In genomic region chr17:28974451-28974850, GRCh38 we compare ENCODE assay signal across 2 cellular contexts.
TF ChIP-seq lines count a peak whose summit lies in the region.

No MANE protein-coding gene starts in this region.

TF ChIP-seq in H1, 55 proteins besides CTCF, POLR2A, EP300 and RAD21:
- TF ChIP-seq E2F6 (IDR thresholded peaks at IDR 0.05) (no peak), MAFK (IDR thresholded peaks at IDR 0.05; ENCODE audit: low read depth, low read length) (no peak), TAF1 (IDR thresholded peaks at IDR 0.05; ENCODE audit: low read depth, low read length) (no peak), EGR1 (IDR thresholded peaks at IDR 0.05; ENCODE audit: borderline replicate concordance, low read depth, low read length) (no peak), HDAC6 (IDR thresholded peaks at IDR 0.05; ENCODE audit: low read depth, low read length) (no peak), NANOG (IDR thresholded peaks at IDR 0.05; ENCODE audit: insufficient read depth, low read depth, low read length, poor library complexity, severe bottlenecking) (no peak), SP4 (IDR thresholded peaks at IDR 0.05; ENCODE audit: low read length) (no peak), POU5F1 (IDR thresholded peaks at IDR 0.05; ENCODE audit: low read depth, low read length) (no peak), JUN (IDR thresholded peaks at IDR 0.05; ENCODE audit: low read depth, low read length) (no peak), YY1 (IDR thresholded peaks at IDR 0.05; ENCODE audit: low read depth, low read length) (no peak), RXRA (IDR thresholded peaks at IDR 0.05; ENCODE audit: insufficient read depth, low read depth, low read length) (no peak), RBBP5 (IDR thresholded peaks at IDR 0.05; ENCODE audit: borderline replicate concordance, low read depth, low read length) (no peak), CHD2 (IDR thresholded peaks at IDR 0.05; ENCODE audit: low read length) (no peak), BRCA1 (IDR thresholded peaks at IDR 0.05; ENCODE audit: low read depth, low read length) (no peak), SAP30 (IDR thresholded peaks at IDR 0.05; ENCODE audit: insufficient read depth, insufficient replicate concordance, low read length) (no peak), BACH1 (IDR thresholded peaks at IDR 0.05; ENCODE audit: low read length) (no peak), KDM5A (IDR thresholded peaks at IDR 0.05; ENCODE audit: low read length) (no peak), CREB1 (IDR thresholded peaks at IDR 0.05) (no peak)

TF ChIP-seq in GM23338, 12 proteins besides CTCF, POLR2A, EP300 and RAD21:
- TF ChIP-seq POLR2AphosphoS5 (IDR thresholded peaks at IDR 0.05; ENCODE audit: low read depth) (no peak), EZH2 (IDR thresholded peaks at IDR 0.05; ENCODE audit: low read depth, unreplicated experiment) (no peak), EZH2phosphoT487 (IDR thresholded peaks at IDR 0.05; ENCODE audit: unreplicated experiment) (no peak)
